Comparison of ENCODE assay signal across 1 cellular context in the genomic region with DNA sequence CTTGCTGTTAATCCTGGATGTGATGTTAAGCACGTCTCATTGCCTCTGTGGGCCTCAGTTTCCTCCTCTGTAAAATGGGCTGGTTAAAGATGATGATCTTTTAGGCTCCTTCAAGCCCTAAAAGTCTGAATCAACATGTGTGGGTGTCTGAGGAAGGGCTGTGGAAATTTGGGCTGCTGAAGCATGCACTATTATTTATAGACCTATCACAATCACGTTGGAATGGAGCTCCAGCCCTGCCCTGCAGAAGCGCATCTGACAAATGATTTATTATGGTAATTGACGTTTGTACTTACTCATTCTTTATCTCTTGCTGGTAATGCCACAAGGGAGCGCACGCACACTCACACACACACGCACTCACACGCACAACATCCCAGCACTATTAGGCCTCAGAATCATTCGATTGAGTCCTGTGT.
TF ChIP-seq lines count a peak whose summit lies in the region.

No MANE protein-coding gene starts in this region.

TF ChIP-seq in K562, 482 proteins besides CTCF, POLR2A, EP300 and RAD21 (continues in another document):
- TF ChIP-seq KDM1A (IDR thresholded peaks at IDR 0.05) = peak; percentile 64 to 85
- peak; percentile 28 to 75; a peak in 3 of 4 replicates for TF ChIP-seq RCOR1 (IDR thresholded peaks at IDR 0.05; ENCODE audit: borderline replicate concordance in 1 of 2, low read depth in 2 of 2, low read length in 2 of 2)
- TF ChIP-seq, protein P1, sequence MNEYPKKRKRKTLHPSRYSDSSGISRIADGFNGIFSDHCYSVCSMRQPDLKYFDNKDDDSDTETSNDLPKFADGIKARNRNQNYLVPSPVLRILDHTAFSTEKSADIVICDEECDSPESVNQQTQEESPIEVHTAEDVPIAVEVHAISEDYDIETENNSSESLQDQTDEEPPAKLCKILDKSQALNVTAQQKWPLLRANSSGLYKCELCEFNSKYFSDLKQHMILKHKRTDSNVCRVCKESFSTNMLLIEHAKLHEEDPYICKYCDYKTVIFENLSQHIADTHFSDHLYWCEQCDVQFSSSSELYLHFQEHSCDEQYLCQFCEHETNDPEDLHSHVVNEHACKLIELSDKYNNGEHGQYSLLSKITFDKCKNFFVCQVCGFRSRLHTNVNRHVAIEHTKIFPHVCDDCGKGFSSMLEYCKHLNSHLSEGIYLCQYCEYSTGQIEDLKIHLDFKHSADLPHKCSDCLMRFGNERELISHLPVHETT (CRISPR knock-in tag; conservative IDR thresholded peaks at IDR 0.05 in 1 of 2, IDR thresholded peaks at IDR 0.05 in 1 of 2) = 0 out of 4 replicates have a peak, but pooled peaks of 1 of the 2 experiments have one; percentile 23
- TF ChIP-seq GATA2 (CRISPR knock-in tag; IDR thresholded peaks at IDR 0.05) = peak; percentile 50
- peak; percentile 87 for TF ChIP-seq HDAC2 (IDR thresholded peaks at IDR 0.05)
- TF ChIP-seq ZNF280A (IDR thresholded peaks at IDR 0.05; ENCODE audit: low read depth, partially characterized antibody) = no peak
- peak; percentile 83 for TF ChIP-seq MECOM (CRISPR knock-in tag; IDR thresholded peaks at IDR 0.05)
- TF ChIP-seq SMARCE1 (IDR thresholded peaks at IDR 0.05) = peak; percentile 48; the same call in 1 of the 2 replicates
- TF ChIP-seq CHAMP1 (IDR thresholded peaks at IDR 0.05) = no peak
- TF ChIP-seq BCOR (IDR thresholded peaks at IDR 0.05) = peak; percentile 98
- peak; percentile 28; the same call in 1 of the 2 replicates for TF ChIP-seq CXXC5 (CRISPR knock-in tag; IDR thresholded peaks at IDR 0.05)
- no peak for TF ChIP-seq GTF2E2 (tag; IDR thresholded peaks at IDR 0.05)
- no peak for TF ChIP-seq KDM5B (IDR thresholded peaks at IDR 0.05; ENCODE audit: insufficient replicate concordance, low read depth, low read length)
- TF ChIP-seq CBFA2T3 (IDR thresholded peaks at IDR 0.05) = peak; percentile 32; the same call in 1 of the 2 replicates
- TF ChIP-seq MTF1 (CRISPR knock-in tag; IDR thresholded peaks at IDR 0.05; ENCODE audit: borderline replicate concordance) = no peak
- peak; percentile 28; the same call in 1 of the 2 replicates for TF ChIP-seq ATF7 (IDR thresholded peaks at IDR 0.05)
- TF ChIP-seq ATF1 (CRISPR knock-in tag; IDR thresholded peaks at IDR 0.05) = no peak
- TF ChIP-seq ATF1 (tag; IDR thresholded peaks at IDR 0.05) = peak; percentile 68
- TF ChIP-seq ARID1B (IDR thresholded peaks at IDR 0.05) = peak; percentile 52
- peak; percentile 99 for TF ChIP-seq MEIS2 (IDR thresholded peaks at IDR 0.05; ENCODE audit: partially characterized antibody)
- 0 out of 2 replicates have a peak, but pooled peaks have one; percentile 22 for TF ChIP-seq PYGO2 (tag; IDR thresholded peaks at IDR 0.05)
- TF ChIP-seq CREM (IDR thresholded peaks at IDR 0.05; ENCODE audit: low read depth) = peak; percentile 41; the same call in 1 of the 2 replicates
- TF ChIP-seq ZFX (CRISPR knock-in tag; IDR thresholded peaks at IDR 0.05) = no peak; the same call in 1 of the 2 replicates
- TF ChIP-seq FOXJ3 (CRISPR knock-in tag; IDR thresholded peaks at IDR 0.05) = no peak
- TF ChIP-seq, protein P2, sequence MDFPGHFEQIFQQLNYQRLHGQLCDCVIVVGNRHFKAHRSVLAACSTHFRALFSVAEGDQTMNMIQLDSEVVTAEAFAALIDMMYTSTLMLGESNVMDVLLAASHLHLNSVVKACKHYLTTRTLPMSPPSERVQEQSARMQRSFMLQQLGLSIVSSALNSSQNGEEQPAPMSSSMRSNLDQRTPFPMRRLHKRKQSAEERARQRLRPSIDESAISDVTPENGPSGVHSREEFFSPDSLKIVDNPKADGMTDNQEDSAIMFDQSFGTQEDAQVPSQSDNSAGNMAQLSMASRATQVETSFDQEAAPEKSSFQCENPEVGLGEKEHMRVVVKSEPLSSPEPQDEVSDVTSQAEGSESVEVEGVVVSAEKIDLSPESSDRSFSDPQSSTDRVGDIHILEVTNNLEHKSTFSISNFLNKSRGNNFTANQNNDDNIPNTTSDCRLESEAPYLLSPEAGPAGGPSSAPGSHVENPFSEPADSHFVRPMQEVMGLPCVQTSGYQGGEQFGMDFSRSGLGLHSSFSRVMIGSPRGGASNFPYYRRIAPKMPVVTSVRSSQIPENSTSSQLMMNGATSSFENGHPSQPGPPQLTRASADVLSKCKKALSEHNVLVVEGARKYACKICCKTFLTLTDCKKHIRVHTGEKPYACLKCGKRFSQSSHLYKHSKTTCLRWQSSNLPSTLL (IDR thresholded peaks at IDR 0.05) = no peak
- TF ChIP-seq ZNF274 (IDR thresholded peaks at IDR 0.05; ENCODE audit: borderline replicate concordance, low read depth, low read length) = no peak
- TF ChIP-seq, protein P3, sequence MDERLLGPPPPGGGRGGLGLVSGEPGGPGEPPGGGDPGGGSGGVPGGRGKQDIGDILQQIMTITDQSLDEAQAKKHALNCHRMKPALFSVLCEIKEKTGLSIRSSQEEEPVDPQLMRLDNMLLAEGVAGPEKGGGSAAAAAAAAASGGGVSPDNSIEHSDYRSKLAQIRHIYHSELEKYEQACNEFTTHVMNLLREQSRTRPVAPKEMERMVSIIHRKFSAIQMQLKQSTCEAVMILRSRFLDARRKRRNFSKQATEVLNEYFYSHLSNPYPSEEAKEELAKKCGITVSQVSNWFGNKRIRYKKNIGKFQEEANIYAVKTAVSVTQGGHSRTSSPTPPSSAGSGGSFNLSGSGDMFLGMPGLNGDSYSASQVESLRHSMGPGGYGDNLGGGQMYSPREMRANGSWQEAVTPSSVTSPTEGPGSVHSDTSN (CRISPR knock-in tag; IDR thresholded peaks at IDR 0.05; ENCODE audit: low read depth) = peak; percentile 74
- TF ChIP-seq, protein P3 (tag; conservative IDR thresholded peaks at IDR 0.05; ENCODE audit: low read depth) = peak; percentile 97
- 0 out of 2 replicates have a peak, but pooled peaks have one; percentile 22 for TF ChIP-seq ELF2 (CRISPR knock-in tag; IDR thresholded peaks at IDR 0.05)
- TF ChIP-seq NFE2 (IDR thresholded peaks at IDR 0.05; ENCODE audit: low read depth) = peak; percentile 49
- TF ChIP-seq, protein P4, sequence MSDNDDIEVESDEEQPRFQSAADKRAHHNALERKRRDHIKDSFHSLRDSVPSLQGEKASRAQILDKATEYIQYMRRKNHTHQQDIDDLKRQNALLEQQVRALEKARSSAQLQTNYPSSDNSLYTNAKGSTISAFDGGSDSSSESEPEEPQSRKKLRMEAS (CRISPR knock-in tag; IDR thresholded peaks at IDR 0.05) = no peak
- peak; percentile 35 for TF ChIP-seq PHF20 (IDR thresholded peaks at IDR 0.05; ENCODE audit: partially characterized antibody)
- no peak for TF ChIP-seq ZNF174 (CRISPR knock-in tag; IDR thresholded peaks at IDR 0.05)
- TF ChIP-seq ZNF140 (CRISPR knock-in tag; IDR thresholded peaks at IDR 0.05) = no peak
- peak; percentile 95 for TF ChIP-seq ADNP (tag; IDR thresholded peaks at IDR 0.05)
- peak; percentile 64 for TF ChIP-seq JUND (IDR thresholded peaks at IDR 0.05; ENCODE audit: borderline replicate concordance, low read depth, low read length)
- peak; percentile 82; the same call in 2 of the 3 replicates for TF ChIP-seq JUND (tag; IDR thresholded peaks at IDR 0.05; ENCODE audit: borderline replicate concordance, low read depth, low read length)
- TF ChIP-seq SMARCA5 (IDR thresholded peaks at IDR 0.05) = peak; percentile 96; the same call in 1 of the 2 replicates
- TF ChIP-seq, protein P5, sequence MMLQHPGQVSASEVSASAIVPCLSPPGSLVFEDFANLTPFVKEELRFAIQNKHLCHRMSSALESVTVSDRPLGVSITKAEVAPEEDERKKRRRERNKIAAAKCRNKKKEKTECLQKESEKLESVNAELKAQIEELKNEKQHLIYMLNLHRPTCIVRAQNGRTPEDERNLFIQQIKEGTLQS (IDR thresholded peaks at IDR 0.05) = peak; percentile 41; the same call in 1 of the 2 replicates
- TF ChIP-seq, protein P5 (CRISPR knock-in tag; conservative IDR thresholded peaks at IDR 0.05) = no peak
- no peak for TF ChIP-seq STAT6 (CRISPR knock-in tag; IDR thresholded peaks at IDR 0.05)
- peak; percentile 96 for TF ChIP-seq PKNOX1 (IDR thresholded peaks at IDR 0.05)
- TF ChIP-seq, protein P6, sequence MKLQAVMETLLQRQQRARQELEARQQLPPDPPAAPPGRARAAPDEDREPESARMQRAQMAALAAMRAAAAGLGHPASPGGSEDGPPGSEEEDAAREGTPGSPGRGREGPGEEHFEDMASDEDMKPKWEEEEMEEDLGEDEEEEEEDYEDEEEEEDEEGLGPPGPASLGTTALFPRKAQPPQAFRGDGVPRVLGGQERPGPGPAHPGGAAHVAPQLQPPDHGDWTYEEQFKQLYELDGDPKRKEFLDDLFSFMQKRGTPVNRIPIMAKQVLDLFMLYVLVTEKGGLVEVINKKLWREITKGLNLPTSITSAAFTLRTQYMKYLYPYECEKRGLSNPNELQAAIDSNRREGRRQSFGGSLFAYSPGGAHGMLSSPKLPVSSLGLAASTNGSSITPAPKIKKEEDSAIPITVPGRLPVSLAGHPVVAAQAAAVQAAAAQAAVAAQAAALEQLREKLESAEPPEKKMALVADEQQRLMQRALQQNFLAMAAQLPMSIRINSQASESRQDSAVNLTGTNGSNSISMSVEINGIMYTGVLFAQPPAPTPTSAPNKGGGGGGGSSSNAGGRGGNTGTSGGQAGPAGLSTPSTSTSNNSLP (IDR thresholded peaks at IDR 0.05; ENCODE audit: borderline replicate concordance, low read depth, low read length) = 0 out of 2 replicates have a peak, but pooled peaks have one; percentile 43
- TF ChIP-seq CHD4 (IDR thresholded peaks at IDR 0.05; ENCODE audit: insufficient read depth, insufficient replicate concordance, low read depth, low read length, poor library complexity, severe bottlenecking) = peak; percentile 7
- TF ChIP-seq RBM25 (IDR thresholded peaks at IDR 0.05; ENCODE audit: low read depth, low read length, severe bottlenecking) = peak; percentile 98
- TF ChIP-seq DACH1 (IDR thresholded peaks at IDR 0.05; ENCODE audit: partially characterized antibody) = peak; percentile 30
- peak; percentile 83 for TF ChIP-seq FOSL1 (tag; conservative IDR thresholded peaks at IDR 0.05)
- TF ChIP-seq HDAC1 (IDR thresholded peaks at IDR 0.05) = peak in 1 of 2 experiments; percentile 34; a peak in 1 of 4 replicates
- TF ChIP-seq SMARCA4 (IDR thresholded peaks at IDR 0.05) = 0 out of 2 replicates have a peak, but pooled peaks have one; percentile 62
